In genomic region chr12:100926669-100927248, GRCh38 we compare ENCODE assay signal across 11 cellular contexts.
DNase-seq lines count a peak whose midpoint lies in the region; ATAC-seq and TF ChIP-seq lines count a peak whose summit lies in the region.
"Had no signal": no experiment of that assay in that cellular context is flagged by ENCODE, and none has a peak within 500 bp of the region (broad histone marks: within the 10 kb centered on the region; RNA-seq: fewer than 3 reads in every experiment).

No MANE protein-coding gene starts in this region.

- 0 to 33% methylated on average over 1 of the region's 1 CpG for WGBS in heart right ventricle, 2 donors

- intact Hi-C loops in activated T-helper 1 cell treated with anti-CD3 and anti-CD28 coated beads, Interleukin-12 subunit alpha, Interleukin-12 subunit beta, Interleukin-2, Interleukin-4 antibody, amounts not matched to agents 30 ng/mL and 10 ng/mL and 1 ng/mL, durations not matched to agents 14 hours and 24 hours and 36 hours (cut with micrococcal nuclease), result no loop called here
- intact Hi-C loops in heart right ventricle (cut with DNase I), result no loop called here

- peak in 1 of 9 donors; percentile 11 for TF ChIP-seq CTCF in heart right ventricle (IDR thresholded peaks at IDR 0.05)

- H3K4me1 Mint-ChIP-seq in activated T-helper 1 cell treated with anti-CD3 and anti-CD28 coated beads, Interleukin-12 subunit alpha, Interleukin-12 subunit beta, Interleukin-2, Interleukin-4 antibody, amounts not matched to agents 30 ng/mL and 10 ng/mL and 1 ng/mL, durations not matched to agents 14 hours and 24 hours and 36 hours (ENCODE audit: low read depth), result no peaks in the 10 kb centered on the region
- H3K4me1 Mint-ChIP-seq: stimulated activated effector memory CD8-positive, alpha-beta T cell treated with anti-CD3 and anti-CD28 coated beads, Interleukin-12 subunit alpha, Interleukin-12 subunit beta, amount 100 ng/mL, for 72 hours had no signal

- H3K4me1 ChIP-seq in heart right ventricle, result no peaks in the 10 kb centered on the region

- no peaks in the 10 kb centered on the region for H3K9me3 Mint-ChIP-seq in activated T-helper 1 cell treated with anti-CD3 and anti-CD28 coated beads, Interleukin-12 subunit alpha, Interleukin-12 subunit beta, Interleukin-2, Interleukin-4 antibody, amounts not matched to agents 30 ng/mL and 10 ng/mL and 1 ng/mL, durations not matched to agents 14 hours and 24 hours and 36 hours

- peaks cover 0 to 6% (median 0%) of the 10 kb centered on the region in 11 donors for H3K9me3 ChIP-seq in heart right ventricle
- H3K9me3 ChIP-seq: ovary had no signal

- in situ Hi-C loops in G401 (cut with HindIII; ENCODE audit: low sequenced_read_pairs), result no loop called here

- peaks cover 2% of the 10 kb centered on the region for H3K27me3 Mint-ChIP-seq in activated T-helper 1 cell treated with anti-CD3 and anti-CD28 coated beads, Interleukin-12 subunit alpha, Interleukin-12 subunit beta, Interleukin-2, Interleukin-4 antibody, amounts not matched to agents 30 ng/mL and 10 ng/mL and 1 ng/mL, durations not matched to agents 14 hours and 24 hours and 36 hours (ENCODE audit: insufficient read depth)

- H3K36me3 Mint-ChIP-seq in activated T-helper 1 cell treated with anti-CD3 and anti-CD28 coated beads, Interleukin-12 subunit alpha, Interleukin-12 subunit beta, Interleukin-2, Interleukin-4 antibody, amounts not matched to agents 30 ng/mL and 10 ng/mL and 1 ng/mL, durations not matched to agents 14 hours and 24 hours and 36 hours (ENCODE audit: low read depth), result no peaks in the 10 kb centered on the region
- H3K36me3 Mint-ChIP-seq: stimulated activated effector memory CD8-positive, alpha-beta T cell treated with anti-CD3 and anti-CD28 coated beads, Interleukin-12 subunit alpha, Interleukin-12 subunit beta, amount 100 ng/mL, for 72 hours had no signal

- H3K27ac ChIP-seq in heart right ventricle, result no peak overlapping the region
- H3K27ac ChIP-seq: ovary had no signal

- H3K4me3 Mint-ChIP-seq in activated T-helper 1 cell treated with anti-CD3 and anti-CD28 coated beads, Interleukin-12 subunit alpha, Interleukin-12 subunit beta, Interleukin-2, Interleukin-4 antibody, amounts not matched to agents 30 ng/mL and 10 ng/mL and 1 ng/mL, durations not matched to agents 14 hours and 24 hours and 36 hours, result no peak overlapping the region
- H3K4me3 Mint-ChIP-seq: stimulated activated effector memory CD8-positive, alpha-beta T cell treated with anti-CD3 and anti-CD28 coated beads, Interleukin-12 subunit alpha, Interleukin-12 subunit beta, amount 100 ng/mL, for 72 hours had no signal

- DNase-seq in Daoy (ENCODE audit: low read depth) (peak; percentile 55), LHCN-M2 (ENCODE audit: low read depth) (peak; percentile 25), cerebellar cortex (ENCODE audit: low spot score) (peak; percentile 5), myocyte (ENCODE audit: low read depth) (peak; percentile 19), heart right ventricle (no peak), G401 (ENCODE audit: low spot score) (no peak), NCI-H2029 (lab: John Stamatoyannopoulos, UW) (no peak)
- DNase-seq in activated T-helper 1 cell treated with anti-CD3 and anti-CD28 coated beads, Interleukin-12 subunit alpha, Interleukin-12 subunit beta, Interleukin-2, Interleukin-4 antibody, amounts not matched to agents 30 ng/mL and 10 ng/mL and 1 ng/mL, durations not matched to agents 14 hours and 24 hours and 36 hours (ENCODE audit: low spot score), result no peak
- DNase-seq: NK-92 treated with Interleukin-12 subunit alpha and Interleukin-12 subunit beta, amount 100 ng/mL, for 24 hours; ovary had no signal

- H3K27me3 ChIP-seq in heart right ventricle, result no peaks in the 10 kb centered on the region
- H3K27me3 ChIP-seq: ovary had no signal

- H3K36me3 ChIP-seq in heart right ventricle, result no peaks in the 10 kb centered on the region
- H3K36me3 ChIP-seq: ovary had no signal

- no peak for ATAC-seq in heart right ventricle
- ATAC-seq: stimulated activated effector memory CD8-positive, alpha-beta T cell treated with anti-CD3 and anti-CD28 coated beads, Interleukin-12 subunit alpha, Interleukin-12 subunit beta, amount 100 ng/mL, for 72 hours had no signal

- H3K27ac Mint-ChIP-seq in activated T-helper 1 cell treated with anti-CD3 and anti-CD28 coated beads, Interleukin-12 subunit alpha, Interleukin-12 subunit beta, Interleukin-2, Interleukin-4 antibody, amounts not matched to agents 30 ng/mL and 10 ng/mL and 1 ng/mL, durations not matched to agents 14 hours and 24 hours and 36 hours, result no peak overlapping the region
- H3K27ac Mint-ChIP-seq: stimulated activated effector memory CD8-positive, alpha-beta T cell treated with anti-CD3 and anti-CD28 coated beads, Interleukin-12 subunit alpha, Interleukin-12 subunit beta, amount 100 ng/mL, for 72 hours had no signal

- no peak overlapping the region for H3K4me3 ChIP-seq in heart right ventricle
- H3K4me3 ChIP-seq: ovary had no signal

Comparison
In these comparisons a context has a peak if more than half of its experiments do, and no peak if none do; other contexts are left out.
1. DNase-seq: peak in Daoy (single experiment), LHCN-M2 (single experiment), cerebellar cortex (single experiment) and myocyte (single experiment); none in activated T-helper 1 cell treated with anti-CD3 and anti-CD28 coated beads, Interleukin-12 subunit alpha, Interleukin-12 subunit beta, Interleukin-2, Interleukin-4 antibody, amounts not matched to agents 30 ng/mL and 10 ng/mL and 1 ng/mL, durations not matched to agents 14 hours and 24 hours and 36 hours (single experiment), heart right ventricle (0 of 2), G401 (single experiment) and NCI-H2029 (single experiment).